ENCODE assay signal across 22 cellular contexts in the genomic region with DNA sequence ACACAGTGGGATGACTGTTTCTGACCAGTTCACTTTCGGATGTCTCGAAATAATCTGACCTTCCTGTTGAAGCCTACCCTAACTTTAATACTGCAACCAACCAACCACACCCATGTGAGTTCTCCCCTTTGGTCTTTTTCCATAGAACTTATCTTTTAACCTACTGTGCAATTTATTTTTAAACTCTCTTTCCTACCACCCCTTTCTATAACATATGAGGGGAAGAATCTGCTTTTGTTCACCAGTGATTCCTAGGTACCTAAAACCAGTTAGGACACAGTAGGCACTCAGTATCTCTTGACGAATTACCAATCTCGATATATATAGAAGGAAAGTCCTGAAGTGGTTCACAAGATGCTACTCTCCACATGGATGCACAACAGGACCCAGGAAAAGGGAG. TPM values are rescaled to one million over a fixed set of nuclear protein-coding genes. Genes with fewer than 3 reads are reported as not detected.
DNase-seq lines count a peak whose midpoint lies in the region; ATAC-seq, FAIRE-seq and TF ChIP-seq lines count a peak whose summit lies in the region.
"Had no signal": no experiment of that assay in that cellular context is flagged by ENCODE, and none has a peak within 500 bp of the region (broad histone marks: within the 10 kb centered on the region; RNA-seq: fewer than 3 reads in every experiment).

No MANE protein-coding gene starts in this region.

- H3K9me3 Mint-ChIP-seq in activated naive CD8-positive, alpha-beta T cell (ENCODE audit: low read depth), result no peaks in the 10 kb centered on the region
- no peaks in the 10 kb centered on the region for H3K9me3 Mint-ChIP-seq in activated naive CD8-positive, alpha-beta T cell treated with anti-CD3 and anti-CD28 coated beads for 36 hours
- H3K9me3 Mint-ChIP-seq: CD8-positive, alpha-beta T cell; H9; IgD-negative memory B cell had no signal

- FAIRE-seq in GM12878 (lab: Jason Lieb, UNC), result no peak
- FAIRE-seq: GM12892, H1, HTR-8/SVneo had no signal

- in situ Hi-C loops in GM12878 (cut with MboI), result loop anchor here (25.0 kb wide), 1 partner anchor 1799 kb away; no protein-coding TSS in a partner anchor

- TF ChIP-seq POLR2A in GM19099 (IDR thresholded peaks at IDR 0.05; ENCODE audit: extremely low read depth, insufficient read length, low read depth) (peak; percentile 17), GM12878 (IDR thresholded peaks at IDR 0.05; ENCODE audit: low read depth, low read length) (no peak), body of pancreas (IDR thresholded peaks at IDR 0.05) (no peak)

- TF ChIP-seq EP300 in GM12878 (IDR thresholded peaks at IDR 0.05; ENCODE audit: borderline replicate concordance in 1 of 2, control insufficient read depth in 1 of 2, low read depth in 2 of 2, low read length in 2 of 2), result no peak

- H3K9me3 ChIP-seq in BLaER1 (no peaks in the 10 kb centered on the region), GM12878 (replicated peaks; ENCODE audit: control insufficient read depth, insufficient read depth, low read length) (no peaks in the 10 kb centered on the region), body of pancreas (no peaks in the 10 kb centered on the region)
- H3K9me3 ChIP-seq: BLaER1 treated with 17β-estradiol and CSF1 and Interleukin-3, amounts not matched to agents 10 nM and 100 nM had no signal

- H3K4me1 Mint-ChIP-seq in activated naive CD8-positive, alpha-beta T cell (ENCODE audit: low read depth), result peaks cover 28% of the 10 kb centered on the region
- H3K4me1 Mint-ChIP-seq in activated naive CD8-positive, alpha-beta T cell treated with anti-CD3 and anti-CD28 coated beads for 36 hours, result peaks cover 10% of the 10 kb centered on the region

- intact Hi-C loops in GM12878 (cut with micrococcal nuclease; ENCODE audit: unreplicated experiment) (no loop called here), body of pancreas (cut with DNase I) (no loop called here)

- 98% methylated on average over 4 of the region's 4 CpGs for WGBS in GM12878 (ENCODE audit: insufficient coverage, insufficient replicate concordance, low lambda C conversion rate, missing lambda C conversion rate)
- 88 to 90% methylated on average over 4 of the region's 4 CpGs for WGBS in body of pancreas, 2 donors

- H3K9ac ChIP-seq in BLaER1 (no peak overlapping the region), GM12878 (ENCODE audit: control insufficient read depth, insufficient read depth, low read length) (no peak overlapping the region)
- H3K9ac ChIP-seq: BLaER1 treated with 17β-estradiol and CSF1 and Interleukin-3, amounts not matched to agents 10 nM and 100 nM had no signal

- ATAC-seq in GM12878 (no peak), body of pancreas (no peak)
- ATAC-seq: CD8-positive, alpha-beta T cell had no signal

- POLR2A ChIA-PET in GM12878 (lab: Charles Lee), result interaction anchor here (0.6 kb wide), 2 partner anchors 22 to 269 kb away, joined by 4 to 6 read pairs; no protein-coding TSS in a partner anchor

- no peak overlapping the region for H2AFZ ChIP-seq in GM12878 (ENCODE audit: control insufficient read depth, low read depth, low read length)

- H3K27me3 ChIP-seq in BLaER1 (no peaks in the 10 kb centered on the region), GM12878 (replicated peaks in 1 of 2; ENCODE audit: control insufficient read depth in 2 of 2, insufficient read depth in 2 of 2, low read length in 1 of 2) (no peaks in the 10 kb centered on the region), body of pancreas (no peaks in the 10 kb centered on the region)
- H3K27me3 ChIP-seq: BLaER1 treated with 17β-estradiol and CSF1 and Interleukin-3, amounts not matched to agents 10 nM and 100 nM had no signal

- no peaks in the 10 kb centered on the region for H3K27me3 Mint-ChIP-seq in activated naive CD8-positive, alpha-beta T cell
- H3K27me3 Mint-ChIP-seq in activated naive CD8-positive, alpha-beta T cell treated with anti-CD3 and anti-CD28 coated beads for 36 hours, result no peaks in the 10 kb centered on the region
- H3K27me3 Mint-ChIP-seq: IgD-negative memory B cell had no signal

- TF ChIP-seq CTCF in GM12878 (IDR thresholded peaks at IDR 0.05 in 2 of 3, conservative IDR thresholded peaks at IDR 0.05 in 1 of 3; ENCODE audit: control insufficient read depth in 2 of 3, extremely low read depth in 1 of 3, insufficient read depth in 1 of 3, low read depth in 3 of 3, low read length in 3 of 3) (no peak), body of pancreas (IDR thresholded peaks at IDR 0.05) (no peak)

- H3K36me3 ChIP-seq in BLaER1, result peaks cover 40% of the 10 kb centered on the region
- peaks cover 3 to 19% of the 10 kb centered on the region in 2 experiments for H3K36me3 ChIP-seq in GM12878 (ENCODE audit: control insufficient read depth in 2 of 2, insufficient read depth in 2 of 2, low read length in 1 of 2)
- peaks cover 13 to 20% of the 10 kb centered on the region in 2 donors for H3K36me3 ChIP-seq in body of pancreas (replicated peaks in 1 of 2; ENCODE audit: insufficient read depth in 1 of 2, low read depth in 2 of 2)

- TF ChIP-seq RAD21 in GM12878 (IDR thresholded peaks at IDR 0.05; ENCODE audit: insufficient read depth, low read depth, low read length), result no peak

- H3K27ac ChIP-seq in BLaER1 (no peak overlapping the region), GM12878 (ENCODE audit: control insufficient read depth, insufficient read depth) (no peak overlapping the region), body of pancreas (no peak overlapping the region)
- H3K27ac ChIP-seq: BLaER1 treated with 17β-estradiol and CSF1 and Interleukin-3, amounts not matched to agents 10 nM and 100 nM had no signal

- peak overlapping the region; percentile 64 for H3K27ac Mint-ChIP-seq in activated naive CD8-positive, alpha-beta T cell
- H3K27ac Mint-ChIP-seq in activated naive CD8-positive, alpha-beta T cell treated with anti-CD3 and anti-CD28 coated beads for 36 hours, result no peak overlapping the region
- H3K27ac Mint-ChIP-seq: IgD-negative memory B cell had no signal

- H3K36me3 Mint-ChIP-seq in activated naive CD8-positive, alpha-beta T cell, result peaks cover 5% of the 10 kb centered on the region
- H3K36me3 Mint-ChIP-seq in activated naive CD8-positive, alpha-beta T cell treated with anti-CD3 and anti-CD28 coated beads for 36 hours, result peaks cover 33% of the 10 kb centered on the region

- RAD21 ChIA-PET in GM12878 (lab: Charles Lee; ENCODE audit: unreplicated experiment), result no interaction called here

- SMC1A ChIA-PET in GM12878 (lab: Charles Lee; ENCODE audit: uncharacterized antibody, unreplicated experiment), result interaction anchor here (0.6 to 1.2 kb wide), 2 partner anchors 9 to 1372 kb away, joined by 4 to 5 read pairs; no protein-coding TSS in a partner anchor

- BruUV-seq in GM12878 (replicated peaks; lab: Mats Ljungman, UMichigan), result no TSS peak

- DNase-seq in activated naive CD8-positive, alpha-beta T cell treated with anti-CD3 and anti-CD28 coated beads for 36 hours, result no peak
- DNase-seq in GM12878 (ENCODE audit: low read depth, low spot score) (no peak), body of pancreas (no peak), ureter (ENCODE audit: low spot score) (no peak)
- DNase-seq in stimulated activated CD4-positive, alpha-beta T cell treated with anti-CD3 and anti-CD28 coated beads, Interleukin-2, amount 100 ng/mL, for 24 hours, result no peak
- DNase-seq: 8988T; CD8-positive, alpha-beta T cell; COR-L47; DMS 273 treated with DMSO at 0.1 percent for 48 hours; DMS53; DND-41; EL; H9 had no signal

- H3K4me2 ChIP-seq in BLaER1 (peak overlapping the region; percentile 13; the same call in 1 of the 2 replicates), GM12878 (ENCODE audit: control insufficient read depth, insufficient read depth) (no peak overlapping the region)

- no peak overlapping the region for H3K4me3 Mint-ChIP-seq in activated naive CD8-positive, alpha-beta T cell
- H3K4me3 Mint-ChIP-seq in activated naive CD8-positive, alpha-beta T cell treated with anti-CD3 and anti-CD28 coated beads for 36 hours, result no peak overlapping the region
- H3K4me3 Mint-ChIP-seq: CD8-positive, alpha-beta T cell; H9; IgD-negative memory B cell had no signal

- H3K79me2 ChIP-seq in GM12878 (ENCODE audit: control insufficient read depth, insufficient read depth, low read length), result peaks cover 7% of the 10 kb centered on the region

- CTCF ChIA-PET in GM12878 (lab: Yijun Ruan, JAX), result interaction anchor here (1.5 to 1.9 kb wide), 2 partner anchors 10 to 31 kb away, joined by 3 to 5 read pairs; no protein-coding TSS in a partner anchor

- H4K20me1 ChIP-seq in BLaER1 (no peaks in the 10 kb centered on the region; the same call in none of the 2 replicates), GM12878 (ENCODE audit: control insufficient read depth, insufficient read depth) (peaks cover 3% of the 10 kb centered on the region; the same call in 1 of the 2 replicates)

- H3K4me3 ChIP-seq in BLaER1, result no peak overlapping the region
- no peak overlapping the region for H3K4me3 ChIP-seq in GM12878
- H3K4me3 ChIP-seq in body of pancreas, result no peak overlapping the region
- H3K4me3 ChIP-seq: BLaER1 treated with 17β-estradiol and CSF1 and Interleukin-3, amounts not matched to agents 10 nM and 100 nM had no signal

- peaks cover 32% of the 10 kb centered on the region for H3K4me1 ChIP-seq in BLaER1
- H3K4me1 ChIP-seq in GM12878 (ENCODE audit: control insufficient read depth, insufficient read depth, low read length), result no peaks in the 10 kb centered on the region
- peaks cover 4% of the 10 kb centered on the region for H3K4me1 ChIP-seq in body of pancreas

RNA-seq across cellular contexts. Expression of a gene that starts 7.0 kb away (rescaled TPM):
- 100 to 1,000 TPM; 489 to 495 TPM for total RNA-seq in activated naive CD8-positive, alpha-beta T cell treated with anti-CD3 and anti-CD28 coated beads for 36 hours
- 16.2 and 17.4 TPM in 2 replicates for total RNA-seq in GM12878 (2013; cell fraction: nucleolus; rRNA removed)
- total RNA-seq in GM12878 (2014; rRNA removed), result 199 and 239 TPM in 2 replicates
- 417 and 432 TPM in 2 replicates for total RNA-seq in GM12878 (2014; rRNA removed; fragmentation: Illumina TruSeq; extraction: Trizol)
- total RNA-seq in GM12878 (2021), result 384 and 403 TPM in 2 replicates
- 436 TPM for polyA plus RNA-seq in GM12878 (2011; ENCODE audit: low read depth)
- polyA plus RNA-seq in GM12878 (2011; rRNA removed), result 552 and 633 TPM in 2 replicates
- 192 and 230 TPM in 2 replicates for polyA plus RNA-seq in GM12878 (2011; cell fraction: cytosol; rRNA removed)
- polyA plus RNA-seq in GM12878 (2011; cell fraction: nucleus; rRNA removed), result 111 and 240 TPM in 2 replicates
- 254 and 400 TPM in 2 replicates for polyA plus RNA-seq in GM12878 (2012)
- polyA plus RNA-seq in GM12878 (2014; fragmentation: Illumina TruSeq; extraction: Trizol), result 520 and 635 TPM in 2 replicates
- polyA plus RNA-seq in GM12878 (2014; fragmentation: Nextera tagmentation; extraction: Ambion mirVana), result 1,000 to 10,000 TPM; 1,615 to 1,834 TPM
- 238 and 276 TPM in 2 replicates for polyA plus RNA-seq in GM12878 (2014; rRNA removed)
- polyA plus RNA-seq in GM12878 (2016; fragmentation: Nextera tagmentation; extraction: Ambion mirVana), result 1,000 to 10,000 TPM in 1 of 2 experiments, 100 to 1,000 TPM in 1; 984 to 1,077 TPM
- polyA minus RNA-seq in GM12878 (2011; rRNA and poly(A)+ RNA removed), result 38.3 and 42.0 TPM in 2 replicates
- polyA minus RNA-seq in GM12878 (2011; cell fraction: cytosol; rRNA and poly(A)+ RNA removed), result 19.9 and 26.2 TPM in 2 replicates
- polyA minus RNA-seq in GM12878 (2011; cell fraction: nucleus; rRNA and poly(A)+ RNA removed), result 15.3 and 17.0 TPM in 2 replicates
- total RNA-seq in body of pancreas, result 100 to 1,000 TPM in 1 of 2 donors, 10 to 100 TPM in 1; 50.1 to 139 TPM
- 353 TPM for total RNA-seq in ureter

RNA-seq across cellular contexts. Expression of a gene that starts 30.8 kb away (rescaled TPM):
- total RNA-seq in activated naive CD8-positive, alpha-beta T cell treated with anti-CD3 and anti-CD28 coated beads for 36 hours, result under 1 TPM in 1 of 2 experiments, not detected in 1; 0.16 TPM
- 0.29 TPM in 1 of 2 replicates, not detected in the other for total RNA-seq in GM12878 (2013; cell fraction: nucleolus; rRNA removed)
- total RNA-seq in GM12878 (2014; rRNA removed), result under 0.01 TPM in 1 of 2 replicates, not detected in the other
- not detected in 2 replicates for total RNA-seq in GM12878 (2014; rRNA removed; fragmentation: Illumina TruSeq; extraction: Trizol)
- 0.29 and 0.69 TPM in 2 replicates for total RNA-seq in GM12878 (2021)
- not detected for polyA plus RNA-seq in GM12878 (2011; ENCODE audit: low read depth)
- 0.03 TPM in 1 of 2 replicates, not detected in the other for polyA plus RNA-seq in GM12878 (2011; rRNA removed)
- polyA plus RNA-seq in GM12878 (2011; cell fraction: cytosol; rRNA removed), result 0.02 TPM in 1 of 2 replicates, not detected in the other
- not detected in 2 replicates for polyA plus RNA-seq in GM12878 (2011; cell fraction: nucleus; rRNA removed)
- polyA plus RNA-seq in GM12878 (2012), result not detected in 2 replicates
- polyA plus RNA-seq in GM12878 (2014; fragmentation: Illumina TruSeq; extraction: Trizol), result under 0.01 TPM in 1 of 2 replicates, not detected in the other
- not detected for polyA plus RNA-seq in GM12878 (2014; fragmentation: Nextera tagmentation; extraction: Ambion mirVana)
- not detected in 2 replicates for polyA plus RNA-seq in GM12878 (2014; rRNA removed)
- polyA plus RNA-seq in GM12878 (2016; fragmentation: Nextera tagmentation; extraction: Ambion mirVana), result under 1 TPM; 0.04 to 0.17 TPM
- not detected in 2 replicates for polyA minus RNA-seq in GM12878 (2011; rRNA and poly(A)+ RNA removed)
- polyA minus RNA-seq in GM12878 (2011; cell fraction: cytosol; rRNA and poly(A)+ RNA removed), result 3.3 and 3.6 TPM in 2 replicates
- polyA minus RNA-seq in GM12878 (2011; cell fraction: nucleus; rRNA and poly(A)+ RNA removed), result 0.12 and 0.86 TPM in 2 replicates
- total RNA-seq in body of pancreas, result 10 to 100 TPM; 34.0 to 35.3 TPM
- total RNA-seq in ureter, result 40.4 TPM
- total RNA-seq: CD8-positive, alpha-beta T cell; G401 had no signal
- polyA plus RNA-seq: IgD-negative memory B cell had no signal

RNA-seq across cellular contexts. Expression of a gene that starts 48.0 kb away (rescaled TPM):
- total RNA-seq in activated naive CD8-positive, alpha-beta T cell treated with anti-CD3 and anti-CD28 coated beads for 36 hours, result 10 to 100 TPM; 38.8 to 40.4 TPM
- 169 and 195 TPM in 2 replicates for total RNA-seq in GM12878 (2013; cell fraction: nucleolus; rRNA removed)
- total RNA-seq in GM12878 (2014; rRNA removed) (39.0 and 48.1 TPM in 2 replicates), GM12878 (2014; rRNA removed; fragmentation: Illumina TruSeq; extraction: Trizol) (47.6 and 48.1 TPM in 2 replicates), GM12878 (2021) (58.0 and 62.8 TPM in 2 replicates), body of pancreas (10 to 100 TPM; 20.8 to 60.7 TPM), ureter (125 TPM)
- 23.3 TPM for polyA plus RNA-seq in GM12878 (2011; ENCODE audit: low read depth)
- polyA plus RNA-seq in GM12878 (2011; rRNA removed) (43.9 and 69.5 TPM in 2 replicates), GM12878 (2014; fragmentation: Illumina TruSeq; extraction: Trizol) (42.6 and 55.6 TPM in 2 replicates), GM12878 (2014; fragmentation: Nextera tagmentation; extraction: Ambion mirVana) (10 to 100 TPM; 11.9 to 23.1 TPM), GM12878 (2014; rRNA removed) (24.3 and 28.3 TPM in 2 replicates), GM12878 (2016; fragmentation: Nextera tagmentation; extraction: Ambion mirVana) (10 to 100 TPM; 54.4 to 61.6 TPM)
- 12.7 and 18.6 TPM in 2 replicates for polyA plus RNA-seq in GM12878 (2011; cell fraction: cytosol; rRNA removed)
- polyA plus RNA-seq in GM12878 (2011; cell fraction: nucleus; rRNA removed), result 22.6 and 29.9 TPM in 2 replicates
- polyA plus RNA-seq in GM12878 (2012), result 43.0 and 53.2 TPM in 2 replicates
- 24.1 and 62.2 TPM in 2 replicates for polyA minus RNA-seq in GM12878 (2011; rRNA and poly(A)+ RNA removed)
- 12.4 and 20.5 TPM in 2 replicates for polyA minus RNA-seq in GM12878 (2011; cell fraction: cytosol; rRNA and poly(A)+ RNA removed)
- 16.3 and 21.0 TPM in 2 replicates for polyA minus RNA-seq in GM12878 (2011; cell fraction: nucleus; rRNA and poly(A)+ RNA removed)

Comparison
In these comparisons a context has a peak if more than half of its experiments do, and no peak if none do; other contexts are left out.
1. RNA of a gene that starts 30.8 kb away (total RNA-seq): 40.4 TPM in ureter (single experiment) and 34.0 to 35.3 TPM in body of pancreas; 0.16 TPM in activated naive CD8-positive, alpha-beta T cell treated with anti-CD3 and anti-CD28 coated beads for 36 hours and under 0.01 to 0.69 TPM in GM12878; every median in the first group is over 10 times any median in the second.